Comparison of ENCODE assay signal across 8 cellular contexts in the genomic region with DNA sequence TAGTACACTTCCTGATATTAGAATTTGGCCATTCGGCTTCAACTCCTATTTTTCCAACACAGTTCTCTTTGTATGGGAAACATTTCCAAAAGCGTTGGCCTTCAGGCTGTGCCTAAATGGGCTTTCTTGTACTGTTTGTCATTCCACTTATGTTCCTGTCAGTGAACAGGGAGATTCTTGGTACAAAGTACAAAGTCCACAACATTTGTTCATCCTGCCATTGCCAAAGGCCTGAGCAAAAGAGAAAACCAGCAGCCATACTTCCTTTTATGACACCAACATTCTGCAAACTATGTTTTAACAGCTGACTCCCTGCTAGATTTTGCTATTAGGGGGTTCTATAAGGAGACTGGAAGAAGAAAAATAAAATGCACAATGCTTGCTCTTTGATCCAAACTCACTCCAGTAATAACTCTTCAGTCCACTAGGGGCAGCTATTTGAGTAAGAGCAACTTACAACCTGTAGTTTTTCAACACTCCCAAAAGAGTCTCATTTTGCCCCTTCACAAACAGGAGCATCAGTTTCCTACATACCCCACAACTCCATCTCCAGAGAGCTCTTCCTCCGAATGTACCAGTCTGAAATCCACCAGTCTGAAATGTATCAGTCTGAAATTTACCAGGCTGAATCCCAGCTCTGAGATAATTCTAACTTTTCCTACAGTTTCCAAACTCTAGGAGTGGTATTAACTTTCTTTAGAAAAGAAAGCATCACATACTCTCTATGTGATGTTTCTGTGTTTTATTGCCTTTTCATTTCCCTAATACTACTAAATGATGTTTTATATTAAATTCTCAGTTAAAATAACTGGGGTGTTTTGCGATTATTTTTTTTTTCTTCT.
DNase-seq lines count a peak whose midpoint lies in the region; ATAC-seq and TF ChIP-seq lines count a peak whose summit lies in the region.

No MANE protein-coding gene starts in this region.

- intact Hi-C loops in mucosa of descending colon (cut with DNase I, micrococcal nuclease) (no loop called here), colonic mucosa (cut with DNase I) (no loop called here)

- TF ChIP-seq CTCF in 22Rv1 (IDR thresholded peaks at IDR 0.05) (peak; percentile 83), choroid plexus epithelial cell (conservative IDR thresholded peaks at IDR 0.05; ENCODE audit: low read depth, low read length) (peak; percentile 41), mucosa of descending colon (IDR thresholded peaks at IDR 0.05) (no peak), colonic mucosa (IDR thresholded peaks at IDR 0.05) (no peak)

- ATAC-seq in GM18858 (IDR thresholded peaks at IDR 0.05; ENCODE audit: unreplicated experiment) (peak; percentile 85), mucosa of descending colon (no peak)

- H3K9ac ChIP-seq in colonic mucosa (ENCODE audit: low read depth in 2 of 2, low read length in 2 of 2) = no peak overlapping the region

- H3K4me3 ChIP-seq in choroid plexus epithelial cell (ENCODE audit: low read depth, low read length) (no peak overlapping the region), mucosa of descending colon (no peak overlapping the region), colonic mucosa (no peak overlapping the region)

- H3K27me3 ChIP-seq in colonic mucosa = no peaks in the 10 kb centered on the region

- H3K27ac ChIP-seq in 22Rv1 (peak overlapping the region; percentile 61), colonic mucosa (no peak overlapping the region)

- peaks cover 16% of the 10 kb centered on the region for H3K9me3 ChIP-seq in mucosa of descending colon
- H3K9me3 ChIP-seq in colonic mucosa = no peaks in the 10 kb centered on the region

- H3K36me3 ChIP-seq in mucosa of descending colon (ENCODE audit: low read depth) (no peaks in the 10 kb centered on the region), colonic mucosa (no peaks in the 10 kb centered on the region)

- peak; percentile 22 for DNase-seq in LHCN-M2 (ENCODE audit: low read depth)
- no peak for DNase-seq in choroid plexus epithelial cell (ENCODE audit: low read depth)
- DNase-seq in stimulated activated CD4-positive, alpha-beta T cell treated with anti-CD3 and anti-CD28 coated beads, Interleukin-12 subunit alpha, Interleukin-12 subunit beta, amount 100 ng/mL, for 4 hours = no peak
- DNase-seq in mucosa of descending colon = no peak
- no peak for DNase-seq in colonic mucosa
- DNase-seq in NOMO-1 treated with DMSO at 0.1 percent for 48 hours (lab: John Stamatoyannopoulos, UW; ENCODE audit: unreplicated experiment) = no peak

- H3K4me1 ChIP-seq in mucosa of descending colon (ENCODE audit: low read depth) = no peaks in the 10 kb centered on the region
- H3K4me1 ChIP-seq in colonic mucosa = no peaks in the 10 kb centered on the region

Comparison
In these comparisons a context has a peak if more than half of its experiments do, and no peak if none do; other contexts are left out.
1. CTCF ChIP-seq: peak in 22Rv1 (single experiment) and choroid plexus epithelial cell (single experiment); none in mucosa of descending colon (single experiment) and colonic mucosa (single experiment).